Comparison of ENCODE assay signal across 21 cellular contexts in the genomic region with DNA sequence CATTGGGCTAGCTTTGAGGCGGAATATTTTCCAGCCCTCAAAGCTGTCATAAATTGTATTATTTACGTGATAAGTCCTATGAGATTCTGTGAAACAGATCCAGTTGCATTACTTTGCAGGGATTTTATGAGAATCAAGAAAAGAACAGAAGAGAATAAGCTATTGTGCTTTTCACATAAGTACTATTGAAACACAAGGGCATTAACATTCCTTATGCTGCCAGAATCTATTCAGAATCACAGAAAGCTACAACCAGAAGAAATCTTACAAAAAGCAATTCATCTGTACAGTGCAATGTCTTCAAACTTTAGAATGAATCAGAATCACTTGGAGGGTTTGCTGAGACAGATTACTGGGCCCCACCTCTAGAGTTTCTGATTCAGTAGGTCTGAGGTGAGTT. TPM values are rescaled to one million over a fixed set of nuclear protein-coding genes. Genes with fewer than 3 reads are reported as not detected.
A peak's percentile ranks its signal among the peaks of the same experiment; 100 is the strongest.
DNase-seq lines count a peak whose midpoint lies in the region; ATAC-seq, FAIRE-seq and TF ChIP-seq lines count a peak whose summit lies in the region.
"Had no signal": no experiment of that assay in that cellular context is flagged by ENCODE, and none has a peak within 500 bp of the region (broad histone marks: within the 10 kb centered on the region; RNA-seq: fewer than 3 reads in every experiment).

No MANE protein-coding gene starts in this region.

- WGBS in A549 (ENCODE audit: missing lambda C conversion rate), result 92% methylated on average over 2 of the region's 2 CpGs

- TF ChIP-seq CTCF in A549 (IDR thresholded peaks at IDR 0.05), result no peak

- H3K9me3 ChIP-seq in A549 (no peaks in the 10 kb centered on the region), HAP-1 (no peaks in the 10 kb centered on the region)
- H3K9me3 ChIP-seq: BE2C; BLaER1 treated with 17β-estradiol and CSF1 and Interleukin-3, amounts not matched to agents 10 nM and 100 nM; Caco-2 had no signal

- H3K4me1 ChIP-seq in A549 (peaks cover 54% of the 10 kb centered on the region), HAP-1 (peaks cover 21% of the 10 kb centered on the region)
- H3K4me1 ChIP-seq: BE2C; BLaER1 treated with 17β-estradiol and CSF1 and Interleukin-3, amounts not matched to agents 10 nM and 100 nM had no signal

- no peak for FAIRE-seq in A549 (lab: Jason Lieb, UNC)
- FAIRE-seq: A204.1, G401.6, GM12892, H1 had no signal

- TF ChIP-seq POLR2A in A549 (IDR thresholded peaks at IDR 0.05; ENCODE audit: low read length), result no peak

- H3K27me3 ChIP-seq in HAP-1 (ENCODE audit: low read depth), result no peaks in the 10 kb centered on the region
- H3K27me3 ChIP-seq: BE2C; BLaER1 treated with 17β-estradiol and CSF1 and Interleukin-3, amounts not matched to agents 10 nM and 100 nM had no signal

- no peak for TF ChIP-seq RAD21 in A549 (conservative IDR thresholded peaks at IDR 0.05 in 1 of 2, IDR thresholded peaks at IDR 0.05 in 1 of 2)

- DNase-seq in A549 (ENCODE audit: low read depth in 1 of 2, low spot score in 1 of 2) (no peak), HAP-1 (ENCODE audit: low spot score in 2 of 2) (peak; percentile 51 to 97), foreskin melanocyte (peak; percentile 79), T1000 (lab: John Stamatoyannopoulos, UW) (no peak)
- no peak for DNase-seq in activated naive CD4-positive, alpha-beta T cell treated with anti-CD3 and anti-CD28 coated beads, Interleukin-2, amount 50 U/mL, for 72 hours (ENCODE audit: low spot score in 2 of 2)
- DNase-seq: ACHN; AML-193; BE2C; Caco-2; CD4-positive, alpha-beta memory T cell; DMS153; DND-41; GM23248; H7 had no signal

- CTCF ChIA-PET in A549 (lab: Yijun Ruan, JAX), result interaction anchor here (1.1 to 2.5 kb wide), 2 partner anchors 8 to 226 kb away, joined by 3 to 6 read pairs; no protein-coding TSS in a partner anchor

- in situ Hi-C loops in HAP-1 (cut with MboI; ENCODE audit: low sequenced_read_pairs), result no loop called here

- POLR2A ChIA-PET in A549 (lab: Yijun Ruan, JAX), result no interaction called here

- H3K9me3 Mint-ChIP-seq in activated naive CD4-positive, alpha-beta T cell treated with anti-CD3 and anti-CD28 coated beads, Interleukin-2, amount 50 U/mL, for 72 hours, result no peaks in the 10 kb centered on the region

- no peak overlapping the region for H3K27ac Mint-ChIP-seq in activated naive CD4-positive, alpha-beta T cell treated with anti-CD3 and anti-CD28 coated beads, Interleukin-2, amount 50 U/mL, for 72 hours
- H3K27ac Mint-ChIP-seq: CD4-positive, alpha-beta memory T cell had no signal

- H3K27ac ChIP-seq in A549, result peak overlapping the region; percentile 54 to 57; a peak in 5 of 6 replicates
- H3K27ac ChIP-seq: BLaER1 treated with 17β-estradiol and CSF1 and Interleukin-3, amounts not matched to agents 10 nM and 100 nM; GM23248 had no signal

- H3K36me3 Mint-ChIP-seq in activated naive CD4-positive, alpha-beta T cell treated with anti-CD3 and anti-CD28 coated beads, Interleukin-2, amount 50 U/mL, for 72 hours, result no peaks in the 10 kb centered on the region
- H3K36me3 Mint-ChIP-seq: CD4-positive, alpha-beta memory T cell had no signal

- H3K4me3 ChIP-seq in A549 (no peak overlapping the region), HAP-1 (no peak overlapping the region)
- H3K4me3 ChIP-seq: BLaER1 treated with 17β-estradiol and CSF1 and Interleukin-3, amounts not matched to agents 10 nM and 100 nM; GM23248 had no signal

- ATAC-seq in A549, result no peak
- no peak for ATAC-seq in activated naive CD4-positive, alpha-beta T cell treated with anti-CD3 and anti-CD28 coated beads, Interleukin-2, amount 50 U/mL, for 72 hours
- ATAC-seq in GM21390 (IDR thresholded peaks at IDR 0.05; ENCODE audit: unreplicated experiment), result no peak
- ATAC-seq: HCT116 had no signal

- TF ChIP-seq EP300 in A549 (IDR thresholded peaks at IDR 0.05), result no peak

- no peak overlapping the region for H3K4me2 ChIP-seq in A549
- H3K4me2 ChIP-seq: BLaER1 treated with 17β-estradiol and CSF1 and Interleukin-3, amounts not matched to agents 10 nM and 100 nM had no signal

- H3K36me3 ChIP-seq in HAP-1 (replicated peaks), result no peaks in the 10 kb centered on the region
- H3K36me3 ChIP-seq: BE2C; BLaER1 treated with 17β-estradiol and CSF1 and Interleukin-3, amounts not matched to agents 10 nM and 100 nM had no signal

TF ChIP-seq in A549, 52 proteins besides CTCF, POLR2A, EP300 and RAD21:
- TF ChIP-seq TP53 (CRISPR knock-in tag; IDR thresholded peaks at IDR 0.05) (no peak), SREBF2 (IDR thresholded peaks at IDR 0.05) (no peak), PHF8 (IDR thresholded peaks at IDR 0.05; ENCODE audit: borderline replicate concordance, low read depth) (no peak), FOXS1 (CRISPR knock-in tag; IDR thresholded peaks at IDR 0.05) (no peak), MYC (IDR thresholded peaks at IDR 0.05; ENCODE audit: borderline replicate concordance, low read length) (no peak), RFX5 (IDR thresholded peaks at IDR 0.05) (no peak), RNF2 (IDR thresholded peaks at IDR 0.05; ENCODE audit: borderline replicate concordance, low read depth) (no peak), MAFK (IDR thresholded peaks at IDR 0.05; ENCODE audit: partially characterized antibody) (no peak), PBX3 (IDR thresholded peaks at IDR 0.05) (no peak), EHMT2 (IDR thresholded peaks at IDR 0.05; ENCODE audit: low read depth) (no peak), KDM1A (IDR thresholded peaks at IDR 0.05; ENCODE audit: low read depth) (no peak)
- TF ChIP-seq, protein P1, sequence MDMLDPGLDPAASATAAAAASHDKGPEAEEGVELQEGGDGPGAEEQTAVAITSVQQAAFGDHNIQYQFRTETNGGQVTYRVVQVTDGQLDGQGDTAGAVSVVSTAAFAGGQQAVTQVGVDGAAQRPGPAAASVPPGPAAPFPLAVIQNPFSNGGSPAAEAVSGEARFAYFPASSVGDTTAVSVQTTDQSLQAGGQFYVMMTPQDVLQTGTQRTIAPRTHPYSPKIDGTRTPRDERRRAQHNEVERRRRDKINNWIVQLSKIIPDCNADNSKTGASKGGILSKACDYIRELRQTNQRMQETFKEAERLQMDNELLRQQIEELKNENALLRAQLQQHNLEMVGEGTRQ (IDR thresholded peaks at IDR 0.05), result no peak

RNA-seq across cellular contexts. Expression of gene CACNA1D, which starts 10.6 kb away (rescaled TPM):
- polyA plus RNA-seq in A549 (2011; rRNA removed) (10.7 and 18.2 TPM in 2 replicates), A549 (2017; fragmentation: RNase III; extraction: RNeasy Plus Mini Kit Qiagen cat#74134 plus additional on column Dnase treatment) (1.1 to 1.5 TPM (median 1.2 TPM) in 3 replicates)
- polyA plus RNA-seq in A549 (2012; cell fraction: cytosol; rRNA removed), result 0.95 and 1.6 TPM in 2 replicates
- 6.6 and 7.6 TPM in 2 replicates for polyA plus RNA-seq in A549 (2012; cell fraction: nucleus; rRNA removed)
- 49.9 and 64.1 TPM in 2 replicates for polyA minus RNA-seq in A549 (2011; rRNA and poly(A)+ RNA removed)
- total RNA-seq in activated naive CD4-positive, alpha-beta T cell treated with anti-CD3 and anti-CD28 coated beads, Interleukin-2, amount 50 U/mL, for 72 hours, result under 1 TPM in 1 of 2 donors, not detected in 1; 0.10 TPM
- total RNA-seq: CD4-positive, alpha-beta memory T cell; GM23248 had no signal
- polyA plus RNA-seq: GM23248 had no signal

Comparison
In these comparisons a context has a peak if more than half of its experiments do, and no peak if none do; other contexts are left out.
1. DNase-seq: peak in HAP-1 (2 of 2) and foreskin melanocyte (single experiment); none in A549 (0 of 2), T1000 (single experiment) and activated naive CD4-positive, alpha-beta T cell treated with anti-CD3 and anti-CD28 coated beads, Interleukin-2, amount 50 U/mL, for 72 hours (0 of 2).